23 cellular contexts compared by ENCODE assay signal in genomic region chr20:44719841-44720240, GRCh38. TPM values are rescaled to one million over a fixed set of nuclear protein-coding genes. Genes with fewer than 3 reads are reported as not detected.
DNase-seq lines count a peak whose midpoint lies in the region; ATAC-seq, FAIRE-seq and TF ChIP-seq lines count a peak whose summit lies in the region.
"Had no signal": no experiment of that assay in that cellular context is flagged by ENCODE, and none has a peak within 500 bp of the region (broad histone marks: within the 10 kb centered on the region; RNA-seq: fewer than 3 reads in every experiment).

No MANE protein-coding gene starts in this region.

- intact Hi-C loops in A673 (cut with micrococcal nuclease; ENCODE audit: unreplicated experiment) = no loop called here

- H3K4me3 ChIP-seq in A673 (ENCODE audit: low read depth, low read length, poor library complexity, severe bottlenecking) (no peak overlapping the region), adipocyte (ENCODE audit: low read length) (no peak overlapping the region), gastroesophageal sphincter (no peak overlapping the region)
- H3K4me3 ChIP-seq: gastrocnemius medialis, GM23338 had no signal

- WGBS in gastroesophageal sphincter (ENCODE audit: low coverage in 1 of 2), 2 donors = no CpG with 5 or more reads among the region's 19 CpGs

- no peak for FAIRE-seq in D721Med (lab: Jason Lieb, UNC)

- H3K4me1 ChIP-seq in A673 (ENCODE audit: insufficient read depth, low read length, poor library complexity, severe bottlenecking) (peaks cover 23% of the 10 kb centered on the region), adipocyte (ENCODE audit: control insufficient read depth, insufficient read depth, low read length) (peaks cover 63% of the 10 kb centered on the region), gastroesophageal sphincter (peaks cover 0 to 69% (median 21%) of the 10 kb centered on the region in 3 donors)

- H3K9me3 ChIP-seq in A673 (ENCODE audit: low read depth, low read length, poor library complexity, severe bottlenecking) = no peaks in the 10 kb centered on the region
- H3K9me3 ChIP-seq in adipocyte (ENCODE audit: control insufficient read depth, low read length) = no peaks in the 10 kb centered on the region
- no peaks in the 10 kb centered on the region for H3K9me3 ChIP-seq in gastroesophageal sphincter
- H3K9me3 ChIP-seq: gastrocnemius medialis had no signal

- no peak for DNase-seq in A673 (ENCODE audit: low spot score)
- no peak for DNase-seq in adipocyte (ENCODE audit: low read depth)
- DNase-seq in substantia nigra (lab: John Stamatoyannopoulos, UW) = no peak
- DNase-seq in HK-2 (ENCODE audit: unreplicated experiment) = no peak
- no peak for DNase-seq in D721Med (ENCODE audit: insufficient read length, low spot score)
- DNase-seq in NCI-H1417 treated with DMSO at 0.1 percent for 48 hours (lab: John Stamatoyannopoulos, UW) = no peak
- DNase-seq in activated naive CD4-positive, alpha-beta T cell (lab: John Stamatoyannopoulos, UW) = no peak
- DNase-seq: activated CD4-positive, alpha-beta memory T cell treated with anti-CD3 and anti-CD28 coated beads for 36 hours; activated naive CD4-positive, alpha-beta T cell treated with Interleukin-2 at 50 U/mL for 16 hours; activated T-cell treated with anti-CD3 and anti-CD28 coated beads, Interleukin-2, amount 50 U/mL, for 1 hour; CD4-positive, CD25-positive, alpha-beta regulatory T cell; dermis blood vessel endothelial cell; GF-D8; left colon; NCI-H1436; NCI-H748 treated with DMSO at 0.1 percent for 48 hours; T-helper 2 cell had no signal

- H3K27me3 ChIP-seq in A673 (replicated peaks; ENCODE audit: insufficient read depth, low read depth, low read length, poor library complexity) (no peaks in the 10 kb centered on the region), adipocyte (replicated peaks; ENCODE audit: control insufficient read depth, insufficient read depth, low read length) (no peaks in the 10 kb centered on the region), gastroesophageal sphincter (no peaks in the 10 kb centered on the region)
- H3K27me3 ChIP-seq: gastrocnemius medialis had no signal

- H3K36me3 ChIP-seq in A673 (ENCODE audit: insufficient read depth, low read length, poor library complexity, severe bottlenecking) = no peaks in the 10 kb centered on the region
- H3K36me3 ChIP-seq in adipocyte (ENCODE audit: control insufficient read depth, insufficient read depth, low read length, severe bottlenecking) = peaks cover 11% of the 10 kb centered on the region
- no peaks in the 10 kb centered on the region for H3K36me3 ChIP-seq in gastroesophageal sphincter
- H3K36me3 ChIP-seq: gastrocnemius medialis had no signal

- TF ChIP-seq EP300 in gastroesophageal sphincter (IDR thresholded peaks at IDR 0.05) = no peak

- ATAC-seq in gastroesophageal sphincter = no peak
- ATAC-seq: GM23338; left colon; stimulated activated memory B cell treated with anti-CD40 and anti-IgM and Interleukin-4, amounts not matched to agents 10 μg/mL and 1 μg/mL and 100 μg/mL, for 72 hours; WTC11 had no signal

- H3K27ac ChIP-seq in A673 (ENCODE audit: low read depth, low read length, poor library complexity, severe bottlenecking) = peak overlapping the region; percentile 73
- H3K27ac ChIP-seq in gastroesophageal sphincter = peak overlapping the region; percentile 16 to 87 (median 80)
- peak overlapping the region; percentile 73 for H3K27ac ChIP-seq in substantia nigra (ENCODE audit: low read depth, low read length, poor library complexity, severe bottlenecking)

- peak overlapping the region; percentile 76 for H3K9ac ChIP-seq in adipocyte (ENCODE audit: low read length)

- POLR2A ChIA-PET in A673 (lab: Charles Lee; ENCODE audit: low non-redundant PET) = no interaction called here

- no peak for TF ChIP-seq CTCF in A673 (conservative IDR thresholded peaks at IDR 0.05; ENCODE audit: low read depth, low read length)
- TF ChIP-seq CTCF in gastroesophageal sphincter (IDR thresholded peaks at IDR 0.05) = no peak
- TF ChIP-seq CTCF in D721Med (IDR thresholded peaks at IDR 0.05; ENCODE audit: insufficient read depth, missing control alignments) = no peak

- CTCF ChIA-PET in A673 (lab: Charles Lee) = interaction anchor here (1.2 kb wide), 1 partner anchor 13 kb away, joined by 3 read pairs; no protein-coding TSS in a partner anchor

- no TSS peak for BruUV-seq in A673 (replicated peaks; lab: Mats Ljungman, UMichigan)

- TF ChIP-seq POLR2A in gastroesophageal sphincter (IDR thresholded peaks at IDR 0.05) = no peak

RNA-seq across cellular contexts. Expression of gene CCN5, which starts 4.7 kb away (rescaled TPM):
- total RNA-seq in A673 (2021) (not detected in 2 replicates), gastroesophageal sphincter (100 to 1,000 TPM in 3 of 4 donors, 10 to 100 TPM in 1; 52.9 to 359 (median 146) TPM)
- total RNA-seq: activated CD4-positive, alpha-beta memory T cell treated with anti-CD3 and anti-CD28 coated beads for 36 hours; CD4-positive, CD25-positive, alpha-beta regulatory T cell; dermis blood vessel endothelial cell; GM23338 had no signal

RNA-seq across cellular contexts. Expression of gene KCNK15, which starts 25.8 kb away (rescaled TPM):
- total RNA-seq in A673 (2021) = not detected in 2 replicates
- 1 to 10 TPM; 1.3 to 4.7 (median 2.8) TPM for total RNA-seq in gastroesophageal sphincter
- total RNA-seq: CD4-positive, CD25-positive, alpha-beta regulatory T cell; M059J had no signal

Comparison
In these comparisons a context has a peak if more than half of its experiments do, and no peak if none do; other contexts are left out.
1. RNA of gene CCN5, which starts 4.7 kb away (total RNA-seq): 52.9 to 359 TPM in gastroesophageal sphincter; not detected in A673; every median in the first group is over 10 times any median in the second.
2. Peak in every context shown above with its lines, with median percentiles within 50 percentile points of each other: H3K27ac ChIP-seq.